ENCODE assay signal across 15 cellular contexts in the genomic region with DNA sequence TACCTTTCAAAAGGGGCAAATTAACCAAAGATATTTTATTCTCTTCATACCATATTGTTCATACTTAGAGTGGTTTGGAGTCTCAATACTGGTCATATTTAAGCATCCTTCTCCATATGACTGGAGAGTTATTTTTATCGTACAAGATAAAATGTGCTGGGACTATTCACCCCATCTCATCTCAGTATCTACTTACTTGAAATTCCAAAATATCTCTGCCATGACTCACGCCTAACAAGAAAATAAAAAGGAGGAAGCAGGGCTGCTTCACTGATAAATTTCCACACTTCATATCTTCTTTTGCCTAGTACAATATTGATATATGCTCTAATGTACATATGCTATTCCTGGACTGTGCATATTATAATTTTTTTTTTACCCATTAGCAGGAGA.
DNase-seq lines count a peak whose midpoint lies in the region; ATAC-seq, FAIRE-seq and TF ChIP-seq lines count a peak whose summit lies in the region.
"Had no signal": no experiment of that assay in that cellular context is flagged by ENCODE, and none has a peak within 500 bp of the region (broad histone marks: within the 10 kb centered on the region; RNA-seq: fewer than 3 reads in every experiment).

No MANE protein-coding gene starts in this region.

- TF ChIP-seq RAD21 in A549 (conservative IDR thresholded peaks at IDR 0.05 in 1 of 2, IDR thresholded peaks at IDR 0.05 in 1 of 2) = no peak

- H3K27ac Mint-ChIP-seq in activated CD4-positive, alpha-beta memory T cell treated with anti-CD3 and anti-CD28 coated beads for 36 hours = no peak overlapping the region
- H3K27ac Mint-ChIP-seq: activated naive CD4-positive, alpha-beta T cell treated with anti-CD3 and anti-CD28 coated beads, Interleukin-2, amount 50 U/mL, for 72 hours had no signal

- peak in 1 of 2 experiments; percentile 4 for DNase-seq in A549 (ENCODE audit: low read depth in 1 of 2, low spot score in 1 of 2)
- DNase-seq in HT1080 (ENCODE audit: low read depth) = peak; percentile 78
- DNase-seq in adipocyte (ENCODE audit: low read depth) = peak; percentile 47
- no peak for DNase-seq in DMS79 (lab: John Stamatoyannopoulos, UW)
- no peak for DNase-seq in GM10266 (ENCODE audit: extremely low spot score)
- no peak for DNase-seq in activated CD4-positive, alpha-beta memory T cell treated with anti-CD3 and anti-CD28 coated beads for 36 hours
- no peak for DNase-seq in SIG-M5 treated with dmso at 0.1 percent for 504 hours (lab: John Stamatoyannopoulos, UW; ENCODE audit: unreplicated experiment)
- DNase-seq: effector CD4-positive, alpha-beta T cell; hippocampal formation; T-helper 2 cell; thyroid gland had no signal

- H3K27me3 Mint-ChIP-seq in activated CD4-positive, alpha-beta memory T cell treated with anti-CD3 and anti-CD28 coated beads for 36 hours = no peaks in the 10 kb centered on the region

- H3K27ac ChIP-seq in A549 = peak overlapping the region in 1 of 2 experiments; percentile 45; a peak in 3 of 6 replicates
- H3K27ac ChIP-seq in iPS-18a (ENCODE audit: low read length) = no peak overlapping the region
- H3K27ac ChIP-seq: thyroid gland had no signal

- CTCF ChIA-PET in A549 (lab: Yijun Ruan, JAX) = no interaction called here
- CTCF ChIA-PET in activated CD4-positive, alpha-beta memory T cell treated with anti-CD3 and anti-CD28 coated beads for 36 hours (lab: Charles Lee) = no interaction called here

- no peak for FAIRE-seq in A549 (lab: Jason Lieb, UNC)
- FAIRE-seq: GM18507 had no signal

- no peaks in the 10 kb centered on the region for H3K27me3 ChIP-seq in adipocyte (replicated peaks; ENCODE audit: control insufficient read depth, insufficient read depth, low read length)
- H3K27me3 ChIP-seq in iPS-18a (ENCODE audit: control insufficient read depth, insufficient read depth, low read length) = no peaks in the 10 kb centered on the region
- H3K27me3 ChIP-seq: thyroid gland had no signal

- TF ChIP-seq EP300 in A549 (IDR thresholded peaks at IDR 0.05) = no peak

- intact Hi-C loops in activated CD4-positive, alpha-beta memory T cell treated with anti-CD3 and anti-CD28 coated beads for 36 hours (cut with micrococcal nuclease) = no loop called here

- no peak for TF ChIP-seq POLR2A in A549 (IDR thresholded peaks at IDR 0.05; ENCODE audit: low read length)

- H3K36me3 Mint-ChIP-seq in activated CD4-positive, alpha-beta memory T cell treated with anti-CD3 and anti-CD28 coated beads for 36 hours = no peaks in the 10 kb centered on the region

- no peak for ATAC-seq in A549
- ATAC-seq: activated naive CD4-positive, alpha-beta T cell treated with anti-CD3 and anti-CD28 coated beads, Interleukin-2, amount 50 U/mL, for 72 hours; sciatic nerve had no signal

- H3K4me2 ChIP-seq in A549 = peak overlapping the region; percentile 8; the same call in 2 of the 3 replicates

- H3K36me3 ChIP-seq in adipocyte (ENCODE audit: control insufficient read depth, insufficient read depth, low read length, severe bottlenecking) (no peaks in the 10 kb centered on the region), iPS-18a (ENCODE audit: control insufficient read depth, low read depth, low read length) (no peaks in the 10 kb centered on the region)
- H3K36me3 ChIP-seq: thyroid gland had no signal

- H3K4me1 ChIP-seq in A549 = peaks cover 9% of the 10 kb centered on the region; the same call in 1 of the 3 replicates
- peaks cover 14% of the 10 kb centered on the region for H3K4me1 ChIP-seq in adipocyte (ENCODE audit: control insufficient read depth, insufficient read depth, low read length)
- peaks cover 51% of the 10 kb centered on the region for H3K4me1 ChIP-seq in iPS-18a (ENCODE audit: control insufficient read depth, low read depth, low read length)
- H3K4me1 ChIP-seq: thyroid gland had no signal

- H3K4me3 ChIP-seq in A549 (no peak overlapping the region), adipocyte (ENCODE audit: low read length) (peak overlapping the region; percentile 47), iPS-18a (ENCODE audit: low read length) (peak overlapping the region; percentile 34)
- H3K4me3 ChIP-seq: thyroid gland had no signal

- TF ChIP-seq CTCF in A549 (IDR thresholded peaks at IDR 0.05) = no peak
- TF ChIP-seq CTCF in GM10266 (IDR thresholded peaks at IDR 0.05; ENCODE audit: control insufficient read depth, insufficient read depth, low read depth, missing control alignments) = no peak

- H3K9me3 ChIP-seq in A549 (no peaks in the 10 kb centered on the region), adipocyte (ENCODE audit: control insufficient read depth, low read length) (no peaks in the 10 kb centered on the region), iPS-18a (ENCODE audit: control insufficient read depth, low read depth, low read length) (no peaks in the 10 kb centered on the region)
- H3K9me3 ChIP-seq: thyroid gland had no signal

- 28% methylated on average over 2 of the region's 2 CpGs for WGBS in A549 (ENCODE audit: missing lambda C conversion rate)

- POLR2A ChIA-PET in A549 (lab: Yijun Ruan, JAX) = no interaction called here
- POLR2A ChIA-PET in activated CD4-positive, alpha-beta memory T cell treated with anti-CD3 and anti-CD28 coated beads for 36 hours (lab: Charles Lee) = no interaction called here

- peaks cover 12% of the 10 kb centered on the region for H3K9me3 Mint-ChIP-seq in activated CD4-positive, alpha-beta memory T cell treated with anti-CD3 and anti-CD28 coated beads for 36 hours

- H3K4me3 Mint-ChIP-seq in activated CD4-positive, alpha-beta memory T cell treated with anti-CD3 and anti-CD28 coated beads for 36 hours = no peak overlapping the region

- no peaks in the 10 kb centered on the region for H3K4me1 Mint-ChIP-seq in activated CD4-positive, alpha-beta memory T cell treated with anti-CD3 and anti-CD28 coated beads for 36 hours (ENCODE audit: low read depth)

- H3K9ac ChIP-seq in adipocyte (ENCODE audit: low read length) (no peak overlapping the region), iPS-18a (ENCODE audit: low read length) (no peak overlapping the region)

TF ChIP-seq in A549, 52 proteins besides CTCF, POLR2A, EP300 and RAD21:
- TF ChIP-seq ZFP36 (IDR thresholded peaks at IDR 0.05; ENCODE audit: borderline replicate concordance, partially characterized antibody) (no peak), HDAC2 (IDR thresholded peaks at IDR 0.05) (no peak), FOSL2 (IDR thresholded peaks at IDR 0.05) (no peak), FOSL2 (CRISPR knock-in tag; IDR thresholded peaks at IDR 0.05) (0 out of 2 replicates have a peak, but pooled peaks have one; percentile 9)

Comparison
In these comparisons a context has a peak if more than half of its experiments do, and no peak if none do; other contexts are left out.
1. DNase-seq: peak in HT1080 (single experiment) and adipocyte (single experiment); none in DMS79 (single experiment), GM10266 (single experiment), activated CD4-positive, alpha-beta memory T cell treated with anti-CD3 and anti-CD28 coated beads for 36 hours (single experiment) and SIG-M5 treated with dmso at 0.1 percent for 504 hours (single experiment).